Comparison of ENCODE assay signal across 8 cellular contexts in genomic region chr6:43455034-43455747, GRCh38. TPM values are rescaled to one million over a fixed set of nuclear protein-coding genes. Genes with fewer than 3 reads are reported as not detected.
DNase-seq lines count a peak whose midpoint lies in the region; ATAC-seq, FAIRE-seq and TF ChIP-seq lines count a peak whose summit lies in the region.

TSS of gene DLK2 (minus strand) at chr6:43455548. CDS start at chr6:43454825, 723 bp downstream.

- WGBS in A549 (ENCODE audit: missing lambda C conversion rate), result 2% methylated on average over 23 of the region's 91 CpGs
- WGBS in body of pancreas, 2 donors, result 0 to 4% methylated on average over 29 to 52 of the region's 91 CpGs

- FAIRE-seq in A549 (lab: Jason Lieb, UNC), result no peak

- ATAC-seq in A549, result peak; percentile 68 to 69
- ATAC-seq in body of pancreas, result peak; percentile 45
- ATAC-seq in GM21381 (IDR thresholded peaks at IDR 0.05; ENCODE audit: unreplicated experiment), result no peak

- TF ChIP-seq RAD21 in A549 (conservative IDR thresholded peaks at IDR 0.05 in 1 of 2, IDR thresholded peaks at IDR 0.05 in 1 of 2), result no peak

- POLR2A ChIA-PET in A549 (lab: Yijun Ruan, JAX), result interaction anchor here (0.5 to 1.2 kb wide), 4 partner anchors 17 to 51 kb away, joined by 3 to 4 read pairs (median 3); partner anchors contain the start of gene ABCC10

- TF ChIP-seq CTCF in A549 (IDR thresholded peaks at IDR 0.05), result no peak
- no peak for TF ChIP-seq CTCF in body of pancreas (IDR thresholded peaks at IDR 0.05)

- no peak for TF ChIP-seq EP300 in A549 (IDR thresholded peaks at IDR 0.05)

- H3K27me3 ChIP-seq in SJCRH30 (no peaks in the 10 kb centered on the region), body of pancreas (peaks cover 0 to 5% of the 10 kb centered on the region in 2 donors)

- H3K9me3 ChIP-seq in A549 (no peaks in the 10 kb centered on the region), SJCRH30 (replicated peaks) (0 out of 2 replicates have a peak, but pooled peaks cover 4% of the 10 kb centered on the region), body of pancreas (no peaks in the 10 kb centered on the region), iPS-18c (ENCODE audit: control insufficient read depth, insufficient read depth, low read length) (no peaks in the 10 kb centered on the region)

- H3K4me3 ChIP-seq in A549 (peak within 1 kb of the TSS; percentile 55), SJCRH30 (peak within 1 kb of the TSS; percentile 58), body of pancreas (peak within 1 kb of the TSS; percentile 38 to 39), iPS-18c (ENCODE audit: insufficient read depth, low read depth, low read length) (peak within 1 kb of the TSS; percentile 58)

- TF ChIP-seq POLR2A in A549 (IDR thresholded peaks at IDR 0.05; ENCODE audit: low read length) (no peak), body of pancreas (IDR thresholded peaks at IDR 0.05) (no peak)

- H3K36me3 ChIP-seq in SJCRH30 (no peaks in the 10 kb centered on the region), body of pancreas (replicated peaks in 1 of 2; ENCODE audit: insufficient read depth in 1 of 2, low read depth in 2 of 2) (peaks cover 0 to 2% of the 10 kb centered on the region in 2 donors)

- H3K27ac ChIP-seq in A549 (peak within 1 kb of the TSS; percentile 55 to 92), SJCRH30 (no peak within 1 kb of the TSS), body of pancreas (no peak within 1 kb of the TSS)

- intact Hi-C loops in body of pancreas (cut with DNase I), result no loop called here

- peak in 1 of 2 experiments; percentile 49 for DNase-seq in A549 (ENCODE audit: low read depth in 1 of 2, low spot score in 1 of 2)
- peak; percentile 58 for DNase-seq in GM19238 (ENCODE audit: insufficient read length, low spot score)
- DNase-seq in SJCRH30, result peak in 1 of 2 experiments; percentile 54
- peak in 1 of 4 donors; percentile 22 for DNase-seq in body of pancreas
- peak; percentile 11 for DNase-seq in stimulated activated CD4-positive, alpha-beta T cell treated with anti-CD3 and anti-CD28 coated beads, Interleukin-2, amount 100 ng/mL, for 48 hours
- no peak for DNase-seq in DMS79 (lab: John Stamatoyannopoulos, UW)

- CTCF ChIA-PET in A549 (lab: Yijun Ruan, JAX), result interaction anchor here (0.5 to 8.4 kb wide), 8 partner anchors 11 to 192 kb away, joined by 3 to 62 read pairs (median 4); partner anchors contain the start of gene ABCC10

- peaks cover 12% of the 10 kb centered on the region; the same call in 1 of the 3 replicates for H3K4me1 ChIP-seq in A549
- H3K4me1 ChIP-seq in SJCRH30, result 0 out of 2 replicates have a peak, but pooled peaks cover 3% of the 10 kb centered on the region
- peaks cover 18% of the 10 kb centered on the region for H3K4me1 ChIP-seq in body of pancreas

- peak within 1 kb of the TSS; percentile 94 for H3K4me2 ChIP-seq in A549

TF ChIP-seq in A549, 52 proteins besides CTCF, POLR2A, EP300 and RAD21:
- TF ChIP-seq JUN (IDR thresholded peaks at IDR 0.05), result peak; percentile 22 to 52; a peak in 2 of 5 replicates
- TF ChIP-seq RCOR1 (IDR thresholded peaks at IDR 0.05; ENCODE audit: low read depth, low read length), result no peak
- TF ChIP-seq SREBF2 (IDR thresholded peaks at IDR 0.05), result no peak
- no peak for TF ChIP-seq CHD2 (IDR thresholded peaks at IDR 0.05; ENCODE audit: low read length, partially characterized antibody)
- TF ChIP-seq MAX (IDR thresholded peaks at IDR 0.05), result peak; percentile 11; the same call in 1 of the 2 replicates
- no peak for TF ChIP-seq ELK1 (IDR thresholded peaks at IDR 0.05; ENCODE audit: low read depth, low read length)
- no peak for TF ChIP-seq KDM1A (IDR thresholded peaks at IDR 0.05; ENCODE audit: low read depth)
- TF ChIP-seq HES2 (IDR thresholded peaks at IDR 0.05), result no peak
- TF ChIP-seq RFX5 (IDR thresholded peaks at IDR 0.05), result no peak
- TF ChIP-seq TFCP2L1 (CRISPR knock-in tag; IDR thresholded peaks at IDR 0.05), result no peak
- TF ChIP-seq HDAC2 (IDR thresholded peaks at IDR 0.05), result no peak
- TF ChIP-seq SMC3 (IDR thresholded peaks at IDR 0.05), result no peak
- no peak for TF ChIP-seq GATA3 (IDR thresholded peaks at IDR 0.05; ENCODE audit: borderline replicate concordance)
- no peak for TF ChIP-seq CEBPB (IDR thresholded peaks at IDR 0.05)
- peak; percentile 33; the same call in 1 of the 2 replicates for TF ChIP-seq E2F6 (IDR thresholded peaks at IDR 0.05; ENCODE audit: borderline replicate concordance, low read depth)
- no peak for TF ChIP-seq CBX8 (IDR thresholded peaks at IDR 0.05)

RNA-seq across cellular contexts. Expression of gene DLK2, which starts in this region (rescaled TPM):
- polyA plus RNA-seq in A549 (2011; rRNA removed) (2.9 and 3.4 TPM in 2 replicates), A549 (2017; fragmentation: RNase III; extraction: RNeasy Plus Mini Kit Qiagen cat#74134 plus additional on column Dnase treatment) (2.2 to 2.6 TPM (median 2.5 TPM) in 3 replicates)
- polyA plus RNA-seq in A549 (2012; cell fraction: cytosol; rRNA removed), result 11.1 and 13.5 TPM in 2 replicates
- 14.6 and 15.5 TPM in 2 replicates for polyA plus RNA-seq in A549 (2012; cell fraction: nucleus; rRNA removed)
- polyA minus RNA-seq in A549 (2011; rRNA and poly(A)+ RNA removed), result 2.6 and 4.0 TPM in 2 replicates
- total RNA-seq in SJCRH30 (2014; rRNA removed; shearing (Covaris generic)), result 5.4 and 5.8 TPM in 2 replicates
- not detected for total RNA-seq in body of pancreas

Comparison
In these comparisons a context has a peak if more than half of its experiments do, and no peak if none do; other contexts are left out.
1. Peak in ATAC-seq and H3K4me3 ChIP-seq in body of pancreas; RNA of the gene not detected or under 1 TPM.
2. H3K27ac ChIP-seq: peak in A549 (2 of 2); none in SJCRH30 (single experiment) and body of pancreas (0 of 4).
3. Peak in every context shown above with its lines, with median percentiles within 50 percentile points of each other: H3K4me3 ChIP-seq.